In the genomic region with DNA sequence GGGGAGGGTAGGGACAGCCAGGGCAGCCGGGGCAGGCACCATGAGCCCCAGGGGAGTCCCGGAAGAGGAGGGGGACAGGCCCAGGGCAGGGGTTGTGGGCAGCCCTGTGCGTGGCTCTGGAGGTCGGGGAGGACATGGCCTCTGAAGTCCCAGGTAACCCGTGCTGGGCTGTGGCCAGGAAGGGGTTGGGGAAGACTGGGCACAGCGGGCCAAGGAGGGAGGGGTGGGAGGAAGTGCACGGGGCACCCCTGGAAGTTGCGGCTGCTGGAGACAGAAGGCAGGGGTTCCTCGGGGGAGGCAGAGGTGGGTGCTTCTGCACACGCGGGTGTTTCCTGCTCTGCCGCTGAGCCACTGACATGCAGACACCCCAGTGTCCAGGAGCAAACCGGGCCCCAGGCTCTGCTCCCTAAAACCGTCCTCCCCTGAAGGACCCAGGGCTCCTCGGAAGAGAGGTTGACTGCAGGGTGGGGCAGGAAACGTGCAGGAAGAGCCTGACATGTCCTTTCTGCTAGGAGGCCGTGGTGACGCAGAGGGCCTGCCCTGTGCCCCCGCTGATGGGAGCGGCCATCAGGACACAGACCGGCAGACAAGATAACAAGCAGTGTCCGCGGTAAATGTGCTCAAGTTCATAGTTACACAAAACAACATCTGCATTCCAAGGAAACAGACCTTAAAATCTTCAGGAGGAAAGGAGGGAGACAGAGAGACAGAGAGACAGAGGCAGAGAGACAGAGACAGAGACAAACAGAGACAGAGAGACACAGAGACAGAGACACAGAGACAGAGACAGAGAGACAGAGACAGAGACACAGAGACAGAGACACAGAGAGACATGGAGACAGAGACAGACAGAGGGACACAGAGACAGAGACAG, we compare ENCODE assay signal across 9 cellular contexts. TPM values are rescaled to one million over a fixed set of nuclear protein-coding genes. Genes with fewer than 3 reads are reported as not detected.
A peak's percentile ranks its signal among the peaks of the same experiment; 100 is the strongest.
DNase-seq lines count a peak whose midpoint lies in the region; ATAC-seq and TF ChIP-seq lines count a peak whose summit lies in the region.
"Had no signal": no experiment of that assay in that cellular context is flagged by ENCODE, and none has a peak within 500 bp of the region (broad histone marks: within the 10 kb centered on the region; RNA-seq: fewer than 3 reads in every experiment).

No MANE protein-coding gene starts in this region.

- H4K20me1 ChIP-seq in Karpas-422 (ENCODE audit: insufficient read depth, low read depth, low read length), result no peaks in the 10 kb centered on the region

- no peak overlapping the region for H3K4me2 ChIP-seq in Karpas-422 (ENCODE audit: low read depth, low read length, poor library complexity, severe bottlenecking)

- intact Hi-C loops in transverse colon (cut with DNase I; ENCODE audit: low total_unique reads), result no loop called here

- H3K9me3 Mint-ChIP-seq in activated naive CD4-positive, alpha-beta T cell treated with anti-CD3 and anti-CD28 coated beads, Interleukin-2, amount 50 U/mL, for 72 hours, result no peaks in the 10 kb centered on the region

- no peaks in the 10 kb centered on the region for H3K36me3 ChIP-seq in liver (ENCODE audit: control insufficient read depth in 4 of 4, insufficient read depth in 3 of 4, low read depth in 1 of 4, low read length in 3 of 4)
- H3K36me3 ChIP-seq in transverse colon, result no peaks in the 10 kb centered on the region
- H3K36me3 ChIP-seq in Karpas-422 (ENCODE audit: insufficient read depth, low read length), result no peaks in the 10 kb centered on the region

- in situ Hi-C loops in transverse colon (cut with MboI; ENCODE audit: low pct_ligation_motif_present in 1 of 4, low pct_unique_long_range_greater_than_20kb in 1 of 4, low sequenced_read_pairs in 3 of 4), result no loop called here

- H3K27me3 ChIP-seq in liver (ENCODE audit: control insufficient read depth in 4 of 4, insufficient read depth in 4 of 4, low read length in 3 of 4) (no peaks in the 10 kb centered on the region), transverse colon (no peaks in the 10 kb centered on the region), Karpas-422 (ENCODE audit: low read length) (no peaks in the 10 kb centered on the region; the same call in 1 of the 2 replicates)

- H3K9ac ChIP-seq in liver (ENCODE audit: low read depth in 1 of 2, low read length in 2 of 2) (peak overlapping the region in 1 of 2 donors; percentile 54), Karpas-422 (ENCODE audit: low read length) (no peak overlapping the region)

- H2AFZ ChIP-seq in Karpas-422 (ENCODE audit: low read length), result no peak overlapping the region

- H3K27ac Mint-ChIP-seq in activated naive CD4-positive, alpha-beta T cell treated with anti-CD3 and anti-CD28 coated beads, Interleukin-2, amount 50 U/mL, for 72 hours, result peak overlapping the region; percentile 75 to 84

- no peak for TF ChIP-seq RAD21 in liver (IDR thresholded peaks at IDR 0.05)

- no peaks in the 10 kb centered on the region for H3K79me2 ChIP-seq in Karpas-422 (ENCODE audit: low read length)

- no peaks in the 10 kb centered on the region for H3K36me3 Mint-ChIP-seq in activated naive CD4-positive, alpha-beta T cell treated with anti-CD3 and anti-CD28 coated beads, Interleukin-2, amount 50 U/mL, for 72 hours

- no peaks in the 10 kb centered on the region for H3K9me2 ChIP-seq in Karpas-422 (replicated peaks; ENCODE audit: insufficient read depth, low read length)

- 51% methylated on average over 23 of the region's 23 CpGs for WGBS in liver
- 45 to 53% methylated on average over 3 to 23 of the region's 23 CpGs for WGBS in transverse colon (ENCODE audit: low coverage in 1 of 2), 2 donors

- peak; percentile 26 for DNase-seq in SKM-1 treated with dmso at 0.1 percent for 144 hours (lab: John Stamatoyannopoulos, UW; ENCODE audit: unreplicated experiment)
- no peak for DNase-seq in SKM-1 (lab: John Stamatoyannopoulos, UW; ENCODE audit: unreplicated experiment)
- peak in 1 of 2 donors; percentile 76 for DNase-seq in activated naive CD4-positive, alpha-beta T cell treated with anti-CD3 and anti-CD28 coated beads, Interleukin-2, amount 50 U/mL, for 72 hours (ENCODE audit: low spot score in 2 of 2)
- peak; percentile 67 for DNase-seq in transverse colon
- DNase-seq in Karpas-422, result no peak
- no peak for DNase-seq in HK-2 (ENCODE audit: unreplicated experiment)
- DNase-seq: NCI-H1105 treated with DMSO at 0.1 percent for 48 hours had no signal

- H3K9me3 ChIP-seq in liver (ENCODE audit: control insufficient read depth in 4 of 4, low read length in 3 of 4) (no peaks in the 10 kb centered on the region), transverse colon (no peaks in the 10 kb centered on the region), Karpas-422 (ENCODE audit: low read length) (no peaks in the 10 kb centered on the region)

- H3K4me1 ChIP-seq in liver (ENCODE audit: control insufficient read depth in 4 of 4, insufficient read depth in 4 of 4, low read length in 3 of 4) (peaks cover 0 to 6% (median 3%) of the 10 kb centered on the region in 4 donors), transverse colon (peaks cover 0 to 12% (median 5%) of the 10 kb centered on the region in 4 donors), Karpas-422 (ENCODE audit: low read length) (peaks cover 15% of the 10 kb centered on the region)

- TF ChIP-seq EP300 in transverse colon (IDR thresholded peaks at IDR 0.05; ENCODE audit: low read depth), result no peak

- peak; percentile 33 to 87 for ATAC-seq in activated naive CD4-positive, alpha-beta T cell treated with anti-CD3 and anti-CD28 coated beads, Interleukin-2, amount 50 U/mL, for 72 hours
- no peak for ATAC-seq in HG02973 (IDR thresholded peaks at IDR 0.05; ENCODE audit: unreplicated experiment)

- TF ChIP-seq CTCF in liver (IDR thresholded peaks at IDR 0.05; ENCODE audit: low read depth, low read length, missing input control) (no peak), transverse colon (IDR thresholded peaks at IDR 0.05) (no peak)

- H3K4me3 ChIP-seq in liver (ENCODE audit: low read depth in 1 of 3, low read length in 3 of 3) (no peak overlapping the region), transverse colon (no peak overlapping the region), Karpas-422 (ENCODE audit: low read length) (no peak overlapping the region)

- TF ChIP-seq POLR2A in transverse colon (IDR thresholded peaks at IDR 0.05), result no peak

- H3K27ac ChIP-seq in liver (ENCODE audit: low read depth in 1 of 2, low read length in 2 of 2) (peak overlapping the region; percentile 44 to 50), transverse colon (peak overlapping the region in 1 of 4 donors; percentile 2), Karpas-422 (ENCODE audit: low read length) (no peak overlapping the region)

TF ChIP-seq in liver, 16 proteins besides CTCF, POLR2A, EP300 and RAD21:
- TF ChIP-seq YY1 (IDR thresholded peaks at IDR 0.05), result peak; percentile 42
- TF ChIP-seq RXRA (IDR thresholded peaks at IDR 0.05), result peak; percentile 35 to 69
- TF ChIP-seq, protein P1, sequence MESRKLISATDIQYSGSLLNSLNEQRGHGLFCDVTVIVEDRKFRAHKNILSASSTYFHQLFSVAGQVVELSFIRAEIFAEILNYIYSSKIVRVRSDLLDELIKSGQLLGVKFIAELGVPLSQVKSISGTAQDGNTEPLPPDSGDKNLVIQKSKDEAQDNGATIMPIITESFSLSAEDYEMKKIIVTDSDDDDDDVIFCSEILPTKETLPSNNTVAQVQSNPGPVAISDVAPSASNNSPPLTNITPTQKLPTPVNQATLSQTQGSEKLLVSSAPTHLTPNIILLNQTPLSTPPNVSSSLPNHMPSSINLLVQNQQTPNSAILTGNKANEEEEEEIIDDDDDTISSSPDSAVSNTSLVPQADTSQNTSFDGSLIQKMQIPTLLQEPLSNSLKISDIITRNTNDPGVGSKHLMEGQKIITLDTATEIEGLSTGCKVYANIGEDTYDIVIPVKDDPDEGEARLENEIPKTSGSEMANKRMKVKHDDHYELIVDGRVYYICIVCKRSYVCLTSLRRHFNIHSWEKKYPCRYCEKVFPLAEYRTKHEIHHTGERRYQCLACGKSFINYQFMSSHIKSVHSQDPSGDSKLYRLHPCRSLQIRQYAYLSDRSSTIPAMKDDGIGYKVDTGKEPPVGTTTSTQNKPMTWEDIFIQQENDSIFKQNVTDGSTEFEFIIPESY (IDR thresholded peaks at IDR 0.05), result no peak
- no peak for TF ChIP-seq JUND (IDR thresholded peaks at IDR 0.05)
- TF ChIP-seq NR2F2 (IDR thresholded peaks at IDR 0.05), result peak; percentile 95
- TF ChIP-seq SP1 (IDR thresholded peaks at IDR 0.05), result peak; percentile 43
- TF ChIP-seq, protein P2, sequence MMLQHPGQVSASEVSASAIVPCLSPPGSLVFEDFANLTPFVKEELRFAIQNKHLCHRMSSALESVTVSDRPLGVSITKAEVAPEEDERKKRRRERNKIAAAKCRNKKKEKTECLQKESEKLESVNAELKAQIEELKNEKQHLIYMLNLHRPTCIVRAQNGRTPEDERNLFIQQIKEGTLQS (IDR thresholded peaks at IDR 0.05), result no peak

RNA-seq across cellular contexts. Expression of a gene that starts 5.7 kb away (rescaled TPM):
- total RNA-seq in activated naive CD4-positive, alpha-beta T cell treated with anti-CD3 and anti-CD28 coated beads, Interleukin-2, amount 50 U/mL, for 72 hours, result not detected
- total RNA-seq in liver (under 1 TPM in 1 of 2 donors, not detected in 1; 0.28 TPM), transverse colon (10 to 100 TPM in 1 of 4 donors, 1 to 10 TPM in 1, not detected in 2; 3.5 to 35.9 TPM)
- polyA plus RNA-seq in liver, result under 1 TPM in 1 of 2 donors, not detected in 1; 0.22 TPM
- total RNA-seq in Karpas-422 (2014; rRNA removed; shearing (Covaris generic); ENCODE audit: low replicate concordance), result 0.36 TPM in 1 of 2 replicates, not detected in the other

RNA-seq across cellular contexts. Expression of a gene that starts 8.4 kb away (rescaled TPM):
- 100 to 1,000 TPM; 102 to 263 TPM for total RNA-seq in activated naive CD4-positive, alpha-beta T cell treated with anti-CD3 and anti-CD28 coated beads, Interleukin-2, amount 50 U/mL, for 72 hours
- total RNA-seq in liver, result 1 to 10 TPM; 5.0 to 7.7 TPM
- polyA plus RNA-seq in liver, result 1 to 10 TPM; 5.2 to 6.3 TPM
- 10 to 100 TPM; 12.3 to 69.6 (median 23.2) TPM for total RNA-seq in transverse colon
- total RNA-seq in Karpas-422 (2014; rRNA removed; shearing (Covaris generic); ENCODE audit: low replicate concordance), result 46.9 and 115 TPM in 2 replicates

RNA-seq across cellular contexts. Expression of a gene that starts 9.7 kb away (rescaled TPM):
- total RNA-seq in activated naive CD4-positive, alpha-beta T cell treated with anti-CD3 and anti-CD28 coated beads, Interleukin-2, amount 50 U/mL, for 72 hours, result not detected
- under 1 TPM; 0.17 to 0.28 TPM for total RNA-seq in liver
- under 1 TPM; 0.43 to 0.99 TPM for polyA plus RNA-seq in liver
- total RNA-seq in transverse colon, result 1 to 10 TPM in 2 of 4 donors, not detected in 2; 1.4 to 4.1 TPM
- 0.29 TPM in 1 of 2 replicates, not detected in the other for total RNA-seq in Karpas-422 (2014; rRNA removed; shearing (Covaris generic); ENCODE audit: low replicate concordance)

RNA-seq across cellular contexts. Expression of a gene that starts 47.2 kb away (rescaled TPM):
- under 1 TPM; 0.12 to 0.20 TPM for total RNA-seq in activated naive CD4-positive, alpha-beta T cell treated with anti-CD3 and anti-CD28 coated beads, Interleukin-2, amount 50 U/mL, for 72 hours
- total RNA-seq in liver, result not detected
- polyA plus RNA-seq in liver, result not detected
- not detected for total RNA-seq in transverse colon
- total RNA-seq in Karpas-422 (2014; rRNA removed; shearing (Covaris generic); ENCODE audit: low replicate concordance), result not detected in 2 replicates

Comparison
In these comparisons a context has a peak if more than half of its experiments do, and no peak if none do; other contexts are left out.
1. DNase-seq: peak in SKM-1 treated with dmso at 0.1 percent for 144 hours (single experiment) and transverse colon (single experiment); none in SKM-1 (single experiment), Karpas-422 (single experiment) and HK-2 (single experiment).